Comparison of ENCODE assay signal across 7 cellular contexts in genomic region chr1:76868154-76868882, GRCh38. TPM values are rescaled to one million over a fixed set of nuclear protein-coding genes. Genes with fewer than 3 reads are reported as not detected.
DNase-seq lines count a peak whose midpoint lies in the region; ATAC-seq and TF ChIP-seq lines count a peak whose summit lies in the region.

No MANE protein-coding gene starts in this region.

- intact Hi-C loops in esophagus muscularis mucosa (cut with DNase I) (no loop called here), PC-9 (cut with micrococcal nuclease; ENCODE audit: unreplicated experiment) (no loop called here)
- intact Hi-C loops in naive thymus-derived CD4-positive, alpha-beta T cell (cut with micrococcal nuclease), result loop anchor here in 1 of 2 donors (5.0 to 10.0 kb wide), 2 partner anchors 714 to 1736 kb away; partner anchors contain the start of gene LHX8

- H3K4me1 Mint-ChIP-seq in naive thymus-derived CD4-positive, alpha-beta T cell, result peaks cover 0 to 25% (median 6%) of the 10 kb centered on the region in 7 donors

- in situ Hi-C loops in GM13977 (cut with MboI; ENCODE audit: low pct_unique_long_range_greater_than_20kb, low sequenced_read_pairs, unreplicated experiment), result no loop called here

- H3K27ac ChIP-seq in esophagus muscularis mucosa (replicated peaks in 1 of 4) (peak overlapping the region in 3 of 4 donors; percentile 33 to 41 (median 36)), PC-9 (no peak overlapping the region)
- H3K27ac ChIP-seq in naive thymus-derived CD4-positive, alpha-beta T cell (ENCODE audit: low read depth, low read length), result no peak overlapping the region

- H3K9me2 ChIP-seq in PC-9 (ENCODE audit: insufficient read depth), result peaks cover 6% of the 10 kb centered on the region; the same call in 1 of the 2 replicates

- DNase-seq in GM13977 (ENCODE audit: low spot score) (peak; percentile 71), esophagus muscularis mucosa (ENCODE audit: extremely low spot score) (no peak), putamen (ENCODE audit: low spot score) (no peak), PC-9 (no peak)
- peak in 3 of 9 donors; percentile 1 to 11 (median 6) for DNase-seq in naive thymus-derived CD4-positive, alpha-beta T cell

- H3K4me3 ChIP-seq in WI38 (ENCODE audit: low read depth, low read length), result peak overlapping the region; percentile 50
- peak overlapping the region; percentile 49 to 58 (median 50) for H3K4me3 ChIP-seq in esophagus muscularis mucosa
- H3K4me3 ChIP-seq in naive thymus-derived CD4-positive, alpha-beta T cell (ENCODE audit: low read length), result peak overlapping the region; percentile 45
- no peak overlapping the region for H3K4me3 ChIP-seq in PC-9

- H3K79me2 ChIP-seq in PC-9 (ENCODE audit: low read depth), result no peaks in the 10 kb centered on the region

- H3K27me3 ChIP-seq in esophagus muscularis mucosa (peaks cover 3 to 57% (median 29%) of the 10 kb centered on the region in 4 donors), PC-9 (ENCODE audit: insufficient read depth, low read depth) (no peaks in the 10 kb centered on the region)
- H3K27me3 ChIP-seq in naive thymus-derived CD4-positive, alpha-beta T cell (ENCODE audit: control insufficient read depth in 2 of 2, insufficient read depth in 2 of 2, low read length in 2 of 2), result peaks cover 8 to 14% of the 10 kb centered on the region in 2 donors

- peak; percentile 30 for TF ChIP-seq CTCF in GM13977 (IDR thresholded peaks at IDR 0.05; ENCODE audit: extremely low read depth, insufficient read depth, missing control alignments)
- no peak for TF ChIP-seq CTCF in WI38 (IDR thresholded peaks at IDR 0.05; ENCODE audit: low read depth, low read length)
- peak in 1 of 3 experiments; percentile 30 for TF ChIP-seq CTCF in esophagus muscularis mucosa (IDR thresholded peaks at IDR 0.05)
- no peak for TF ChIP-seq CTCF in PC-9 (conservative IDR thresholded peaks at IDR 0.05)

- H3K4me2 ChIP-seq in PC-9, result no peak overlapping the region

- no peaks in the 10 kb centered on the region for H3F3A ChIP-seq in PC-9 (ENCODE audit: insufficient read depth, low read depth)

- peaks cover 19 to 23% (median 21%) of the 10 kb centered on the region in 4 donors for H3K4me1 ChIP-seq in esophagus muscularis mucosa
- peaks cover 0 to 13% of the 10 kb centered on the region in 2 donors for H3K4me1 ChIP-seq in naive thymus-derived CD4-positive, alpha-beta T cell (ENCODE audit: control insufficient read depth in 2 of 2, insufficient read depth in 2 of 2, low read length in 2 of 2)
- no peaks in the 10 kb centered on the region for H3K4me1 ChIP-seq in PC-9 (replicated peaks; ENCODE audit: insufficient read depth)

- WGBS in esophagus muscularis mucosa, result 2% methylated on average over 25 of the region's 65 CpGs

- peaks cover 0 to 6% (median 2%) of the 10 kb centered on the region in 11 donors for H3K9me3 Mint-ChIP-seq in naive thymus-derived CD4-positive, alpha-beta T cell

- no peaks in the 10 kb centered on the region for H3K36me3 Mint-ChIP-seq in naive thymus-derived CD4-positive, alpha-beta T cell

- no peak for TF ChIP-seq EP300 in esophagus muscularis mucosa (IDR thresholded peaks at IDR 0.05)

- no peak overlapping the region for H2AFZ ChIP-seq in PC-9

- no peaks in the 10 kb centered on the region for H3K36me3 ChIP-seq in esophagus muscularis mucosa
- no peaks in the 10 kb centered on the region for H3K36me3 ChIP-seq in naive thymus-derived CD4-positive, alpha-beta T cell (ENCODE audit: control insufficient read depth in 2 of 3, insufficient read depth in 3 of 3, low read length in 3 of 3)
- H3K36me3 ChIP-seq in PC-9 (ENCODE audit: low read depth), result no peaks in the 10 kb centered on the region

- H3K27me3 Mint-ChIP-seq in naive thymus-derived CD4-positive, alpha-beta T cell, result peaks cover 57 to 77% (median 76%) of the 10 kb centered on the region in 5 donors

- no peaks in the 10 kb centered on the region for H4K20me1 ChIP-seq in PC-9 (ENCODE audit: insufficient read depth)

- TF ChIP-seq POLR2A in esophagus muscularis mucosa (IDR thresholded peaks at IDR 0.05; ENCODE audit: low read depth), result no peak

- no peak overlapping the region for H3K27ac Mint-ChIP-seq in naive thymus-derived CD4-positive, alpha-beta T cell

- peak overlapping the region; percentile 56 to 88 (median 76) for H3K4me3 Mint-ChIP-seq in naive thymus-derived CD4-positive, alpha-beta T cell

- POLR2A ChIA-PET in naive thymus-derived CD4-positive, alpha-beta T cell (lab: Charles Lee), result no interaction called here
- POLR2A ChIA-PET in PC-9 (lab: Charles Lee; ENCODE audit: unreplicated experiment), result no interaction called here

- ATAC-seq in HG03025 (IDR thresholded peaks at IDR 0.05; ENCODE audit: low FRiP score, unreplicated experiment), result peak; percentile 60
- ATAC-seq in naive thymus-derived CD4-positive, alpha-beta T cell, result peak; percentile 60

- no TSS peak for BruUV-seq in PC-9 (replicated peaks; lab: Mats Ljungman, UMichigan)

- CTCF ChIA-PET in naive thymus-derived CD4-positive, alpha-beta T cell (lab: Charles Lee), result no interaction called here
- CTCF ChIA-PET in PC-9 (lab: Charles Lee), result no interaction called here

- H3K9me3 ChIP-seq in esophagus muscularis mucosa (no peaks in the 10 kb centered on the region), PC-9 (ENCODE audit: insufficient read depth, low read depth) (no peaks in the 10 kb centered on the region)
- H3K9me3 ChIP-seq in naive thymus-derived CD4-positive, alpha-beta T cell (ENCODE audit: control insufficient read depth in 2 of 3, low read length in 3 of 3), result no peaks in the 10 kb centered on the region

RNA-seq across cellular contexts. Expression of gene ST6GALNAC5, which starts 1.0 kb away (rescaled TPM):
- 1 to 10 TPM; 5.3 to 8.7 (median 8.2) TPM for total RNA-seq in esophagus muscularis mucosa
- not detected for total RNA-seq in naive thymus-derived CD4-positive, alpha-beta T cell
- polyA plus RNA-seq in naive thymus-derived CD4-positive, alpha-beta T cell, result not detected
- total RNA-seq in PC-9 (2021), result 0.24 and 0.85 TPM in 2 replicates

Comparison
In these comparisons a context has a peak if more than half of its experiments do, and no peak if none do; other contexts are left out.
1. H3K27ac ChIP-seq: peak in esophagus muscularis mucosa (3 of 4); none in naive thymus-derived CD4-positive, alpha-beta T cell (single experiment) and PC-9 (single experiment).